In the genomic region with DNA sequence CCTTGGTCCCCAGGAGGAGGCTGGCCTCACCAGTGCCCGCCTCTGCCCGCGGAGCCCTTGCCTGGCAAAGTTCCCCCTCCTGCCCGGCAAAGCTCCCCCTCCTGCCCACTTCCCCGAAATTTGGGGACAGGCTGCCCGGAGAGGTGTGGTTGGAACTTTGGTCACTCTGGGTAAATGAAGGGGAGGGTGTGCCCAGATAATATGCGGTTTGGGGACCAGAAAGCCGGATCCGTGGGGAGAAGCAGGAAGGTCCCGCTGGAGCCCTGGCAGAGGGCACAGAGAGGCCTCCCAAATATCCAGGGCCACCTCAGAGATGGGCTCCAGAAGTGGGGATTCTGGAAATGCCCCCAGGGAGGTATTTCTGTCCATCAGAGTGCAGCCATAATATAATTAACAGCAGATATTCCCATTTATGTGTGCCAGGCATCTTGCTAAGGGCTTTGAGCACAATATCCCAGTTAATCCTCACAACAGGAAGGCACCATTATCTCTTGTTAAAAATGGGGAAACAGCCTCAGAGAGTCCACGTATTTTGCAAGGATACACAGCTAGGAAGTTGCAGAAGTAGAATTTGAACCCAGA, we compare ENCODE assay signal across 9 cellular contexts. TPM values are rescaled to one million over a fixed set of nuclear protein-coding genes. Genes with fewer than 3 reads are reported as not detected.
DNase-seq lines count a peak whose midpoint lies in the region; ATAC-seq and TF ChIP-seq lines count a peak whose summit lies in the region.
"Had no signal": no experiment of that assay in that cellular context is flagged by ENCODE, and none has a peak within 500 bp of the region (broad histone marks: within the 10 kb centered on the region; RNA-seq: fewer than 3 reads in every experiment).

No MANE protein-coding gene starts in this region.

- peak overlapping the region; percentile 77 for H3K4me3 ChIP-seq in HUES64 (ENCODE audit: low read length)
- peak overlapping the region; percentile 83 for H3K4me3 ChIP-seq in astrocyte of the cerebellum (ENCODE audit: low read depth, low read length)
- peak overlapping the region; percentile 67 to 71 for H3K4me3 ChIP-seq in left lung
- peak overlapping the region; percentile 63 to 81 (median 66) for H3K4me3 ChIP-seq in stomach

- TF ChIP-seq EP300 in stomach (IDR thresholded peaks at IDR 0.05) = no peak

- H3K9ac ChIP-seq in HUES64 (ENCODE audit: low read depth, low read length) = peak overlapping the region; percentile 74

- DNase-seq in astrocyte of the cerebellum (ENCODE audit: low read depth) (no peak), left lung (no peak), stomach (no peak), NCI-H524 (lab: John Stamatoyannopoulos, UW) (no peak), occipital lobe (lab: John Stamatoyannopoulos, UW) (no peak)
- no peak for DNase-seq in activated CD4-positive, CD25-positive, alpha-beta regulatory T cell treated with anti-CD3 and anti-CD28 coated beads, Interleukin-2, amount 50 U/mL, for 72 hours
- DNase-seq: activated CD4-positive, alpha-beta T cell treated with anti-CD3 and anti-CD28 coated beads, Interleukin-2, amount 50 U/mL, for 1 hour had no signal

- H3K27ac ChIP-seq in HUES64 (ENCODE audit: low read depth, low read length) (no peak overlapping the region), left lung (peak overlapping the region in 1 of 2 donors; percentile 60), stomach (peak overlapping the region; percentile 76 to 86 (median 81))

- WGBS in HUES64 = 37% methylated on average over 10 of the region's 11 CpGs
- WGBS in stomach, 5 donors = 10 to 18% (median 10%) methylated on average over 11 of the region's 11 CpGs

- H3K4me1 ChIP-seq in HUES64 (ENCODE audit: insufficient read depth, low read length) = peaks cover 27% of the 10 kb centered on the region
- H3K4me1 ChIP-seq in left lung = peaks cover 19 to 22% of the 10 kb centered on the region in 2 donors
- H3K4me1 ChIP-seq in stomach = peaks cover 25 to 42% (median 38%) of the 10 kb centered on the region in 4 donors

- intact Hi-C loops in left lung (cut with DNase I) (no loop called here), stomach (cut with DNase I; ENCODE audit: low total_unique reads) (no loop called here)

- H3K36me3 ChIP-seq in HUES64 (ENCODE audit: insufficient read depth, low read length) (no peaks in the 10 kb centered on the region), left lung (no peaks in the 10 kb centered on the region), stomach (no peaks in the 10 kb centered on the region)

- H3K9me3 ChIP-seq in HUES64 (ENCODE audit: insufficient read depth, low read depth, low read length) = no peaks in the 10 kb centered on the region
- no peaks in the 10 kb centered on the region for H3K9me3 ChIP-seq in left lung
- no peaks in the 10 kb centered on the region for H3K9me3 ChIP-seq in stomach

- in situ Hi-C loops in astrocyte of the cerebellum (cut with HindIII; ENCODE audit: low sequenced_read_pairs) = no loop called here

- ATAC-seq in left lung (no peak), HG02798 (IDR thresholded peaks at IDR 0.05; ENCODE audit: poor library complexity, unreplicated experiment) (no peak)

- TF ChIP-seq CTCF in astrocyte of the cerebellum (IDR thresholded peaks at IDR 0.05; ENCODE audit: low read depth, low read length, missing control alignments) = no peak
- no peak for TF ChIP-seq CTCF in left lung (IDR thresholded peaks at IDR 0.05)
- no peak for TF ChIP-seq CTCF in stomach (IDR thresholded peaks at IDR 0.05)

- TF ChIP-seq POLR2A in stomach (IDR thresholded peaks at IDR 0.05) = no peak

- H3K27me3 ChIP-seq in HUES64 (ENCODE audit: insufficient read depth, low read length) (peaks cover 28% of the 10 kb centered on the region), left lung (peaks cover 0 to 20% of the 10 kb centered on the region in 2 donors), stomach (peaks cover 0 to 9% (median 0%) of the 10 kb centered on the region in 3 donors)

RNA-seq across cellular contexts. Expression of a gene that starts 0.8 kb away (rescaled TPM):
- 13.4 TPM for polyA plus RNA-seq in HUES64 (2013, experiment 1 of 2)
- 13.3 TPM for polyA plus RNA-seq in HUES64 (2013, experiment 2 of 2)
- 10 to 100 TPM; 40.4 to 43.8 TPM for total RNA-seq in left lung
- total RNA-seq in stomach = 10 to 100 TPM in 3 of 5 donors, 1 to 10 TPM in 2; 5.3 to 56.7 (median 37.4) TPM
- polyA plus RNA-seq in stomach = 10 to 100 TPM in 2 of 3 donors, 1 to 10 TPM in 1; 2.9 to 12.8 (median 12.5) TPM
- not detected for total RNA-seq in occipital lobe
